16 cellular contexts compared by ENCODE assay signal in the genomic region with DNA sequence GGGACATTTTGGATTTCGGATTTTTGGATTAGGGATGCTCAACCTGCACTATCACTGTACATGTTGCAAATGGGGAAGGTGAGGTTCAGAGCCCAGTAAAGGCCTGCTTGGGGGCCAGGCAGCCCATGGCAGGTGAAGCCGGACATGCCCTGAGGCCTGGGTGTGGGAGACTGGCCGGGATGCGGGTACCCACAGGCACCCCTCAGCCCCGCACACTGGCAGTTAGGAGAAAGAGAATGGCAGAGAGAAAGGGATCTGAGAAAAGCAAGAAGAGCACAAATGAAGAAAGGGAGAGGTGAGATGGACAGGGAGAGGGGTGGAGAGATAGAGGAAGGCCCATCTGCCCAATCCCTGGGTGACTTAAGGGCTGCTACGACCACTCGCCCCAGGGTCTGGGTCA. TPM values are rescaled to one million over a fixed set of nuclear protein-coding genes. Genes with fewer than 3 reads are reported as not detected.
DNase-seq lines count a peak whose midpoint lies in the region; ATAC-seq and TF ChIP-seq lines count a peak whose summit lies in the region.
"Had no signal": no experiment of that assay in that cellular context is flagged by ENCODE, and none has a peak within 500 bp of the region (broad histone marks: within the 10 kb centered on the region; RNA-seq: fewer than 3 reads in every experiment).

No MANE protein-coding gene starts in this region.

- H3K27ac ChIP-seq in RWPE2 (ENCODE audit: poor library complexity, severe bottlenecking) (peak overlapping the region; percentile 50), mesendoderm (ENCODE audit: low read depth, low read length) (no peak overlapping the region), stomach smooth muscle (ENCODE audit: low read length) (peak overlapping the region; percentile 94)
- H3K27ac ChIP-seq: GM23248, SJSA1 had no signal

- ATAC-seq in RWPE2 (ENCODE audit: low read depth) (no peak), GM18868 (IDR thresholded peaks at IDR 0.05; ENCODE audit: unreplicated experiment) (no peak)

- CTCF ChIA-PET in Caco-2 (lab: Charles Lee): interaction anchor here (1.0 kb wide), 1 partner anchor 71 kb away, joined by 3 read pairs; no protein-coding TSS in a partner anchor

- no peak overlapping the region for H2BK15ac ChIP-seq in mesendoderm (replicated peaks; ENCODE audit: low read depth)

- no peak overlapping the region for H3K4ac ChIP-seq in mesendoderm (ENCODE audit: low read depth, low read length)

- H3K4me1 ChIP-seq in Caco-2 (peaks cover 55% of the 10 kb centered on the region), RWPE2 (ENCODE audit: insufficient read depth, poor library complexity, severe bottlenecking) (peaks cover 10% of the 10 kb centered on the region), mesendoderm (ENCODE audit: control insufficient read depth, low read depth, low read length) (no peaks in the 10 kb centered on the region), stomach smooth muscle (ENCODE audit: control insufficient read depth, insufficient read depth, low read length) (peaks cover 11% of the 10 kb centered on the region)

- H3K9ac ChIP-seq in mesendoderm (ENCODE audit: low read length): no peak overlapping the region
- peak overlapping the region in 1 of 2 donors; percentile 55 for H3K9ac ChIP-seq in stomach smooth muscle (ENCODE audit: low read length in 2 of 2)
- H3K9ac ChIP-seq: GM23248 had no signal

- peak overlapping the region; percentile 34 for H3K56ac ChIP-seq in mesendoderm (ENCODE audit: low read length)

- H3K36me3 Mint-ChIP-seq in Caco-2 (ENCODE audit: insufficient read depth, unreplicated experiment) (no peaks in the 10 kb centered on the region), chondrocyte (ENCODE audit: low read depth) (no peaks in the 10 kb centered on the region)
- H3K36me3 Mint-ChIP-seq: CD4-positive, CD25-positive, alpha-beta regulatory T cell had no signal

- H3K79me2 ChIP-seq in mesendoderm (ENCODE audit: control insufficient read depth, insufficient read depth, low read length): no peaks in the 10 kb centered on the region

- no peaks in the 10 kb centered on the region for H3K79me1 ChIP-seq in mesendoderm (ENCODE audit: low read length)

- BruUV-seq in Caco-2 (replicated peaks; lab: Mats Ljungman, UMichigan): TSS peak; percentile 32

- TF ChIP-seq CTCF in Caco-2 (IDR thresholded peaks at IDR 0.05; ENCODE audit: insufficient read depth in 1 of 2, low read depth in 1 of 2, low read length in 1 of 2, severe bottlenecking in 1 of 2, unreplicated experiment in 1 of 2) (no peak), RWPE2 (IDR thresholded peaks at IDR 0.05; ENCODE audit: poor library complexity, severe bottlenecking) (no peak), chondrocyte (IDR thresholded peaks at IDR 0.05) (no peak)

- H3K9me3 Mint-ChIP-seq in Caco-2 (ENCODE audit: unreplicated experiment) (no peaks in the 10 kb centered on the region), chondrocyte (ENCODE audit: low read depth) (no peaks in the 10 kb centered on the region)
- H3K9me3 Mint-ChIP-seq: CD4-positive, CD25-positive, alpha-beta regulatory T cell had no signal

- no peak overlapping the region for H4K5ac ChIP-seq in mesendoderm (ENCODE audit: low read length)

- H3K4me3 ChIP-seq in Caco-2 (ENCODE audit: low read depth, low read length): no peak overlapping the region
- no peak overlapping the region for H3K4me3 ChIP-seq in RWPE2 (ENCODE audit: severe bottlenecking)
- no peak overlapping the region for H3K4me3 ChIP-seq in mesendoderm (ENCODE audit: low read length)
- H3K4me3 ChIP-seq in stomach smooth muscle (ENCODE audit: low read length in 2 of 2): peak overlapping the region in 1 of 2 donors; percentile 15
- H3K4me3 ChIP-seq: GM23248, SJSA1 had no signal

- no peak overlapping the region for H3K4me3 Mint-ChIP-seq in Caco-2 (ENCODE audit: unreplicated experiment)
- no peak overlapping the region for H3K4me3 Mint-ChIP-seq in chondrocyte (ENCODE audit: unreplicated experiment)
- H3K4me3 Mint-ChIP-seq: CD4-positive, CD25-positive, alpha-beta regulatory T cell had no signal

- H3K9me3 ChIP-seq in Caco-2 (no peaks in the 10 kb centered on the region), RWPE2 (ENCODE audit: severe bottlenecking) (no peaks in the 10 kb centered on the region), stomach smooth muscle (ENCODE audit: control insufficient read depth in 2 of 2, low read length in 2 of 2) (no peaks in the 10 kb centered on the region)
- H3K9me3 ChIP-seq: SJSA1 had no signal

- WGBS in mesendoderm (ENCODE audit: extremely low coverage, insufficient coverage, low lambda C conversion rate): no CpG with 5 or more reads among the region's 7 CpGs

- H2BK120ac ChIP-seq in mesendoderm (ENCODE audit: low read depth, low read length): no peak overlapping the region

- no peak for DNase-seq in Caco-2
- DNase-seq in RWPE2 (ENCODE audit: low spot score): no peak
- DNase-seq in mesendoderm: no peak
- DNase-seq in NCI-H187 treated with DMSO at 0.1 percent for 48 hours (lab: John Stamatoyannopoulos, UW): no peak
- no peak for DNase-seq in chondrocyte (ENCODE audit: low spot score)
- DNase-seq: CD4-positive, CD25-positive, alpha-beta regulatory T cell; DMS79 treated with DMSO at 0.1 percent for 48 hours; Karpas-422; NCI-H2171 had no signal

- H3K27me3 Mint-ChIP-seq in Caco-2 (ENCODE audit: insufficient read depth, unreplicated experiment): no peaks in the 10 kb centered on the region
- H3K27me3 Mint-ChIP-seq in chondrocyte (ENCODE audit: low read depth): no peaks in the 10 kb centered on the region
- H3K27me3 Mint-ChIP-seq: CD4-positive, CD25-positive, alpha-beta regulatory T cell had no signal

- intact Hi-C loops in Caco-2 (cut with micrococcal nuclease; ENCODE audit: unreplicated experiment): no loop called here

- H3K18ac ChIP-seq in mesendoderm (ENCODE audit: low read length): no peak overlapping the region

- H4K8ac ChIP-seq in mesendoderm (ENCODE audit: low read depth, low read length): no peak overlapping the region

- no peak overlapping the region for H2BK5ac ChIP-seq in mesendoderm (ENCODE audit: low read length)

- POLR2A ChIA-PET in Caco-2 (lab: Charles Lee): no interaction called here

- no peak overlapping the region for H3K23ac ChIP-seq in mesendoderm (ENCODE audit: low read length)

- peak overlapping the region; percentile 93 for H3K27ac Mint-ChIP-seq in Caco-2 (ENCODE audit: unreplicated experiment)
- H3K27ac Mint-ChIP-seq in chondrocyte (ENCODE audit: unreplicated experiment): no peak overlapping the region
- H3K27ac Mint-ChIP-seq: CD4-positive, CD25-positive, alpha-beta regulatory T cell had no signal

- peaks cover 28% of the 10 kb centered on the region for H3K4me1 Mint-ChIP-seq in Caco-2 (ENCODE audit: low read depth, unreplicated experiment)
- peaks cover 13% of the 10 kb centered on the region for H3K4me1 Mint-ChIP-seq in chondrocyte (ENCODE audit: low read depth)
- H3K4me1 Mint-ChIP-seq: CD4-positive, CD25-positive, alpha-beta regulatory T cell had no signal

- no peak overlapping the region for H3K4me2 ChIP-seq in mesendoderm (ENCODE audit: low read length)

- H3K27me3 ChIP-seq in Caco-2 (replicated peaks; ENCODE audit: control insufficient read depth, insufficient read depth, low read length) (no peaks in the 10 kb centered on the region), RWPE2 (ENCODE audit: insufficient read depth, poor library complexity, severe bottlenecking) (no peaks in the 10 kb centered on the region), mesendoderm (ENCODE audit: insufficient read depth, low read length, poor library complexity) (no peaks in the 10 kb centered on the region), stomach smooth muscle (ENCODE audit: control insufficient read depth in 1 of 2, insufficient read depth in 2 of 2, low read length in 2 of 2) (no peaks in the 10 kb centered on the region)
- H3K27me3 ChIP-seq: SJSA1 had no signal

- no peak overlapping the region for H2AK5ac ChIP-seq in mesendoderm (ENCODE audit: low read length)

- H3K36me3 ChIP-seq in Caco-2 (ENCODE audit: control insufficient read depth, insufficient read depth, low read length): no peaks in the 10 kb centered on the region
- no peaks in the 10 kb centered on the region for H3K36me3 ChIP-seq in RWPE2 (ENCODE audit: low read depth)
- no peaks in the 10 kb centered on the region for H3K36me3 ChIP-seq in mesendoderm (ENCODE audit: control insufficient read depth, insufficient read depth, low read length)
- H3K36me3 ChIP-seq in stomach smooth muscle (ENCODE audit: control insufficient read depth in 2 of 2, insufficient read depth in 2 of 2, low read length in 2 of 2): no peaks in the 10 kb centered on the region
- H3K36me3 ChIP-seq: SJSA1 had no signal

RNA-seq across cellular contexts. Expression of a gene that starts 52.8 kb away (rescaled TPM):
- not detected in 2 replicates for total RNA-seq in Caco-2 (2022)
- polyA plus RNA-seq in mesendoderm (2013, experiment 1 of 2): not detected
- polyA plus RNA-seq in mesendoderm (2013, experiment 2 of 2): not detected
- not detected in 3 replicates for total RNA-seq in chondrocyte
- total RNA-seq: CD4-positive, CD25-positive, alpha-beta regulatory T cell; GM23248; HepG2; NCI-H460; RPMI7951; SJSA1 had no signal
- polyA plus RNA-seq: CD4-positive, CD25-positive, alpha-beta regulatory T cell; GM23248; HepG2 had no signal
